In genomic region chrX:107716816-107717700, GRCh38 we compare ENCODE assay signal across 8 cellular contexts. TPM values are rescaled to one million over a fixed set of nuclear protein-coding genes. Genes with fewer than 3 reads are reported as not detected.
DNase-seq lines count a peak whose midpoint lies in the region; ATAC-seq and TF ChIP-seq lines count a peak whose summit lies in the region.

No MANE protein-coding gene starts in this region.

- POLR2A ChIA-PET in OCI-LY7 (lab: Charles Lee), result interaction anchor here (0.6 to 9.1 kb wide), 15 partner anchors 10 to 277 kb away, joined by 3 to 121 read pairs (median 3); partner anchors contain the start of genes FRMPD3 and PRPS1

- no peak for TF ChIP-seq CTCF in OCI-LY7 (conservative IDR thresholded peaks at IDR 0.05; ENCODE audit: low read length)

- BruUV-seq in OCI-LY7 (replicated peaks; lab: Mats Ljungman, UMichigan), result TSS peak; percentile 94

- no peaks in the 10 kb centered on the region for H4K20me1 ChIP-seq in OCI-LY7 (ENCODE audit: insufficient read depth, low read length)

- intact Hi-C loops in OCI-LY7 (cut with micrococcal nuclease; ENCODE audit: unreplicated experiment), result loop anchor here (5.0 kb wide), 2 partner anchors 60 to 255 kb away; no protein-coding TSS in a partner anchor

- H3K4me3 ChIP-seq in OCI-LY7 (ENCODE audit: low read depth, low read length, poor library complexity, severe bottlenecking), result peak overlapping the region; percentile 91

- H3K9me3 Mint-ChIP-seq in activated T-cell treated with anti-CD3 and anti-CD28 coated beads, Interleukin-2, amount 50 U/mL, for 4 hours, result no peaks in the 10 kb centered on the region

- ATAC-seq in GM18868 (IDR thresholded peaks at IDR 0.05; ENCODE audit: unreplicated experiment) (peak; percentile 83), HG03095 (IDR thresholded peaks at IDR 0.05; ENCODE audit: unreplicated experiment) (peak; percentile 70), esophagus mucosa (peak; percentile 81)
- ATAC-seq in activated T-cell treated with anti-CD3 and anti-CD28 coated beads, Interleukin-2, amount 50 U/mL, for 4 hours, result peak; percentile 81 to 85

- peak overlapping the region; percentile 64; the same call in 1 of the 2 replicates for H2AFZ ChIP-seq in OCI-LY7 (ENCODE audit: low read length)

- H3K4me1 Mint-ChIP-seq in activated T-cell treated with anti-CD3 and anti-CD28 coated beads, Interleukin-2, amount 50 U/mL, for 4 hours (ENCODE audit: low read depth), result peaks cover 54% of the 10 kb centered on the region

- CTCF ChIA-PET in OCI-LY7 (lab: Charles Lee; ENCODE audit: unreplicated experiment), result interaction anchor here (2.6 to 3.0 kb wide), 2 partner anchors 40 to 43 kb away, joined by 10 to 19 read pairs; no protein-coding TSS in a partner anchor

- peak; percentile 65 for DNase-seq in AG08396 (ENCODE audit: low spot score)
- DNase-seq in OCI-LY7 (ENCODE audit: low spot score), result peak; percentile 87
- peak; percentile 78 for DNase-seq in activated T-cell treated with anti-CD3 and anti-CD28 coated beads, Interleukin-2, amount 50 U/mL, for 4 hours
- DNase-seq in myocyte (ENCODE audit: low read depth), result peak; percentile 90
- peak; percentile 61 to 74 for DNase-seq in stimulated activated CD8-positive, alpha-beta memory T cell treated with anti-CD3 and anti-CD28 coated beads, Interleukin-7, amount 100 ng/mL, for 48 hours (ENCODE audit: extremely low read depth in 1 of 2, low read depth in 1 of 2)

- H3K4me3 Mint-ChIP-seq in activated T-cell treated with anti-CD3 and anti-CD28 coated beads, Interleukin-2, amount 50 U/mL, for 4 hours, result peak overlapping the region; percentile 92

- H3K9me3 ChIP-seq in OCI-LY7 (ENCODE audit: low read length), result no peaks in the 10 kb centered on the region

- H3K4me2 ChIP-seq in OCI-LY7 (ENCODE audit: low read length), result peak overlapping the region; percentile 80

- H3K9me2 ChIP-seq in OCI-LY7 (ENCODE audit: insufficient read depth, low read length), result no peaks in the 10 kb centered on the region

- peaks cover 59% of the 10 kb centered on the region for H3K4me1 ChIP-seq in OCI-LY7 (ENCODE audit: insufficient read depth, low read length, poor library complexity, severe bottlenecking)

- peaks cover 7% of the 10 kb centered on the region; the same call in 1 of the 2 replicates for H3K79me2 ChIP-seq in OCI-LY7 (ENCODE audit: insufficient read depth, low read depth, low read length)

- peaks cover 8% of the 10 kb centered on the region for H3K36me3 Mint-ChIP-seq in activated T-cell treated with anti-CD3 and anti-CD28 coated beads, Interleukin-2, amount 50 U/mL, for 4 hours (ENCODE audit: insufficient read depth)

- H3K36me3 ChIP-seq in OCI-LY7 (ENCODE audit: insufficient read depth, low read length), result peaks cover 26% of the 10 kb centered on the region

- H3K27ac ChIP-seq in OCI-LY7 (ENCODE audit: low read depth, low read length, poor library complexity, severe bottlenecking), result peak overlapping the region; percentile 85

- H3K27me3 Mint-ChIP-seq in activated T-cell treated with anti-CD3 and anti-CD28 coated beads, Interleukin-2, amount 50 U/mL, for 4 hours (ENCODE audit: low read depth), result no peaks in the 10 kb centered on the region

RNA-seq across cellular contexts. Expression of gene TSC22D3, which starts 58.5 kb away (rescaled TPM):
- total RNA-seq in OCI-LY7 (2014; rRNA removed; shearing (Covaris generic)), result 28.3 and 35.6 TPM in 2 replicates
- total RNA-seq in OCI-LY7 (2022), result 28.4 and 29.3 TPM in 2 replicates
- 10 to 100 TPM; 14.1 to 21.6 (median 18.5) TPM for total RNA-seq in activated T-cell treated with anti-CD3 and anti-CD28 coated beads, Interleukin-2, amount 50 U/mL, for 4 hours
- total RNA-seq in esophagus mucosa, result 46.2 TPM
- total RNA-seq in myocyte, result 57.1 and 74.5 TPM in 2 replicates
- 178 TPM for polyA plus RNA-seq in myocyte (2012)

Comparison
In these comparisons a context has a peak if more than half of its experiments do, and no peak if none do; other contexts are left out.
1. Peak in every context shown above with its lines: DNase-seq, ATAC-seq, H3K4me3 ChIP-seq and H3K27ac ChIP-seq.